In the genomic region with DNA sequence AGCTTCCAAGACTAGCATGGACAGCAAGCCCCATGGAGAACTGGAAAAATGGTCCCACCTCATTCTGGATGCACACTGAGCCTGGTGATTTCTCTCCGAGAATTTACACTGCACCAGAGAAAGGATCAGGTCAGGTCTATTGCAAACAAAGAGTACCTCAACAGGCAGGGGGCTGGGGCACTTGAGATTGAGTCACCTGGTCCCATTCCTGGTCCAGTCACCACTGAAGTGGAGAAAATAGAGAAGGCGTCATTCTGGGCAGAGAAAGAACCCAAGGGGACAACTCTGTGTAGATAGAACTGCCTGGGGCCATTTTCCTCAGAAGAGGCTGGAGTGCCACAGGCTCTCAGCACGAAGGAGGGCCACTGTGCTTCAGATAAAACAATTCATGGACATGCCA, we compare ENCODE assay signal across 1 cellular context.
TF ChIP-seq lines count a peak whose summit lies in the region.

No MANE protein-coding gene starts in this region.

TF ChIP-seq in HepG2, 621 proteins besides CTCF, POLR2A, EP300 and RAD21:
- no peak for TF ChIP-seq HNRNPL (IDR thresholded peaks at IDR 0.05; ENCODE audit: low read depth, low read length)
- no peak for TF ChIP-seq ZNF329 (CRISPR knock-in tag; IDR thresholded peaks at IDR 0.05; ENCODE audit: low read depth)
- TF ChIP-seq HNRNPH1 (optimal IDR thresholded peaks at IDR 0.05; ENCODE audit: low read depth, low read length): no peak
- TF ChIP-seq, protein P1, sequence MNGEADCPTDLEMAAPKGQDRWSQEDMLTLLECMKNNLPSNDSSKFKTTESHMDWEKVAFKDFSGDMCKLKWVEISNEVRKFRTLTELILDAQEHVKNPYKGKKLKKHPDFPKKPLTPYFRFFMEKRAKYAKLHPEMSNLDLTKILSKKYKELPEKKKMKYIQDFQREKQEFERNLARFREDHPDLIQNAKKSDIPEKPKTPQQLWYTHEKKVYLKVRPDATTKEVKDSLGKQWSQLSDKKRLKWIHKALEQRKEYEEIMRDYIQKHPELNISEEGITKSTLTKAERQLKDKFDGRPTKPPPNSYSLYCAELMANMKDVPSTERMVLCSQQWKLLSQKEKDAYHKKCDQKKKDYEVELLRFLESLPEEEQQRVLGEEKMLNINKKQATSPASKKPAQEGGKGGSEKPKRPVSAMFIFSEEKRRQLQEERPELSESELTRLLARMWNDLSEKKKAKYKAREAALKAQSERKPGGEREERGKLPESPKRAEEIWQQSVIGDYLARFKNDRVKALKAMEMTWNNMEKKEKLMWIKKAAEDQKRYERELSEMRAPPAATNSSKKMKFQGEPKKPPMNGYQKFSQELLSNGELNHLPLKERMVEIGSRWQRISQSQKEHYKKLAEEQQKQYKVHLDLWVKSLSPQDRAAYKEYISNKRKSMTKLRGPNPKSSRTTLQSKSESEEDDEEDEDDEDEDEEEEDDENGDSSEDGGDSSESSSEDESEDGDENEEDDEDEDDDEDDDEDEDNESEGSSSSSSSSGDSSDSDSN (CRISPR knock-in tag; IDR thresholded peaks at IDR 0.05): no peak
- TF ChIP-seq, protein P2, sequence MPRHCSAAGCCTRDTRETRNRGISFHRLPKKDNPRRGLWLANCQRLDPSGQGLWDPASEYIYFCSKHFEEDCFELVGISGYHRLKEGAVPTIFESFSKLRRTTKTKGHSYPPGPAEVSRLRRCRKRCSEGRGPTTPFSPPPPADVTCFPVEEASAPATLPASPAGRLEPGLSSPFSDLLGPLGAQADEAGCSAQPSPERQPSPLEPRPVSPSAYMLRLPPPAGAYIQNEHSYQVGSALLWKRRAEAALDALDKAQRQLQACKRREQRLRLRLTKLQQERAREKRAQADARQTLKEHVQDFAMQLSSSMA (CRISPR knock-in tag; IDR thresholded peaks at IDR 0.05): no peak
- no peak for TF ChIP-seq ZBTB40 (IDR thresholded peaks at IDR 0.05)
- TF ChIP-seq ZBTB40 (CRISPR knock-in tag; IDR thresholded peaks at IDR 0.05): no peak
- no peak for TF ChIP-seq ADNP (CRISPR knock-in tag; IDR thresholded peaks at IDR 0.05)
- TF ChIP-seq MED8 (CRISPR knock-in tag; IDR thresholded peaks at IDR 0.05; ENCODE audit: insufficient replicate concordance): no peak
- no peak for TF ChIP-seq SIN3B (IDR thresholded peaks at IDR 0.05; ENCODE audit: low read length)
- no peak for TF ChIP-seq PCBP1 (IDR thresholded peaks at IDR 0.05; ENCODE audit: borderline replicate concordance, low read depth, low read length)
- TF ChIP-seq GPN1 (CRISPR knock-in tag; IDR thresholded peaks at IDR 0.05; ENCODE audit: borderline replicate concordance): no peak
- no peak for TF ChIP-seq NFE2L2 (IDR thresholded peaks at IDR 0.05; ENCODE audit: low read length)
- TF ChIP-seq, protein P3, sequence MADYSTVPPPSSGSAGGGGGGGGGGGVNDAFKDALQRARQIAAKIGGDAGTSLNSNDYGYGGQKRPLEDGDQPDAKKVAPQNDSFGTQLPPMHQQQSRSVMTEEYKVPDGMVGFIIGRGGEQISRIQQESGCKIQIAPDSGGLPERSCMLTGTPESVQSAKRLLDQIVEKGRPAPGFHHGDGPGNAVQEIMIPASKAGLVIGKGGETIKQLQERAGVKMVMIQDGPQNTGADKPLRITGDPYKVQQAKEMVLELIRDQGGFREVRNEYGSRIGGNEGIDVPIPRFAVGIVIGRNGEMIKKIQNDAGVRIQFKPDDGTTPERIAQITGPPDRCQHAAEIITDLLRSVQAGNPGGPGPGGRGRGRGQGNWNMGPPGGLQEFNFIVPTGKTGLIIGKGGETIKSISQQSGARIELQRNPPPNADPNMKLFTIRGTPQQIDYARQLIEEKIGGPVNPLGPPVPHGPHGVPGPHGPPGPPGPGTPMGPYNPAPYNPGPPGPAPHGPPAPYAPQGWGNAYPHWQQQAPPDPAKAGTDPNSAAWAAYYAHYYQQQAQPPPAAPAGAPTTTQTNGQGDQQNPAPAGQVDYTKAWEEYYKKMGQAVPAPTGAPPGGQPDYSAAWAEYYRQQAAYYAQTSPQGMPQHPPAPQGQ (CRISPR knock-in tag; IDR thresholded peaks at IDR 0.05; ENCODE audit: borderline replicate concordance): no peak
- no peak for TF ChIP-seq ZSCAN29 (CRISPR knock-in tag; conservative IDR thresholded peaks at IDR 0.05)
- TF ChIP-seq, protein P4, sequence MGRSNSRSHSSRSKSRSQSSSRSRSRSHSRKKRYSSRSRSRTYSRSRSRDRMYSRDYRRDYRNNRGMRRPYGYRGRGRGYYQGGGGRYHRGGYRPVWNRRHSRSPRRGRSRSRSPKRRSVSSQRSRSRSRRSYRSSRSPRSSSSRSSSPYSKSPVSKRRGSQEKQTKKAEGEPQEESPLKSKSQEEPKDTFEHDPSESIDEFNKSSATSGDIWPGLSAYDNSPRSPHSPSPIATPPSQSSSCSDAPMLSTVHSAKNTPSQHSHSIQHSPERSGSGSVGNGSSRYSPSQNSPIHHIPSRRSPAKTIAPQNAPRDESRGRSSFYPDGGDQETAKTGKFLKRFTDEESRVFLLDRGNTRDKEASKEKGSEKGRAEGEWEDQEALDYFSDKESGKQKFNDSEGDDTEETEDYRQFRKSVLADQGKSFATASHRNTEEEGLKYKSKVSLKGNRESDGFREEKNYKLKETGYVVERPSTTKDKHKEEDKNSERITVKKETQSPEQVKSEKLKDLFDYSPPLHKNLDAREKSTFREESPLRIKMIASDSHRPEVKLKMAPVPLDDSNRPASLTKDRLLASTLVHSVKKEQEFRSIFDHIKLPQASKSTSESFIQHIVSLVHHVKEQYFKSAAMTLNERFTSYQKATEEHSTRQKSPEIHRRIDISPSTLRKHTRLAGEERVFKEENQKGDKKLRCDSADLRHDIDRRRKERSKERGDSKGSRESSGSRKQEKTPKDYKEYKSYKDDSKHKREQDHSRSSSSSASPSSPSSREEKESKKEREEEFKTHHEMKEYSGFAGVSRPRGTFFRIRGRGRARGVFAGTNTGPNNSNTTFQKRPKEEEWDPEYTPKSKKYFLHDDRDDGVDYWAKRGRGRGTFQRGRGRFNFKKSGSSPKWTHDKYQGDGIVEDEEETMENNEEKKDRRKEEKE (IDR thresholded peaks at IDR 0.05): no peak
- no peak for TF ChIP-seq ZNF563 (CRISPR knock-in tag; IDR thresholded peaks at IDR 0.05)
- TF ChIP-seq, protein P5, sequence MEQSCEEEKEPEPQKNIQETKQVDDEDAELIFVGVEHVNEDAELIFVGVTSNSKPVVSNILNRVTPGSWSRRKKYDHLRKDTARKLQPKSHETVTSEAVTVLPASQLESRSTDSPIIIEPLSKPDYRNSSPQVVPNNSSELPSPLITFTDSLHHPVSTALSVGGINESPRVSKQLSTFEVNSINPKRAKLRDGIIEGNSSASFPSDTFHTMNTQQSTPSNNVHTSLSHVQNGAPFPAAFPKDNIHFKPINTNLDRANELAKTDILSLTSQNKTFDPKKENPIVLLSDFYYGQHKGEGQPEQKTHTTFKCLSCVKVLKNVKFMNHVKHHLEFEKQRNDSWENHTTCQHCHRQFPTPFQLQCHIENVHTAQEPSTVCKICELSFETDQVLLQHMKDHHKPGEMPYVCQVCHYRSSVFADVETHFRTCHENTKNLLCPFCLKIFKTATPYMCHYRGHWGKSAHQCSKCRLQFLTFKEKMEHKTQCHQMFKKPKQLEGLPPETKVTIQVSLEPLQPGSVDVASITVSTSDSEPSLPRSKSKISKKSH (CRISPR knock-in tag; IDR thresholded peaks at IDR 0.05; ENCODE audit: borderline replicate concordance): no peak
- TF ChIP-seq ARID2 (CRISPR knock-in tag; IDR thresholded peaks at IDR 0.05; ENCODE audit: borderline replicate concordance): no peak
- TF ChIP-seq ZKSCAN8 (CRISPR knock-in tag; IDR thresholded peaks at IDR 0.05; ENCODE audit: borderline replicate concordance): no peak
- TF ChIP-seq, protein P6, sequence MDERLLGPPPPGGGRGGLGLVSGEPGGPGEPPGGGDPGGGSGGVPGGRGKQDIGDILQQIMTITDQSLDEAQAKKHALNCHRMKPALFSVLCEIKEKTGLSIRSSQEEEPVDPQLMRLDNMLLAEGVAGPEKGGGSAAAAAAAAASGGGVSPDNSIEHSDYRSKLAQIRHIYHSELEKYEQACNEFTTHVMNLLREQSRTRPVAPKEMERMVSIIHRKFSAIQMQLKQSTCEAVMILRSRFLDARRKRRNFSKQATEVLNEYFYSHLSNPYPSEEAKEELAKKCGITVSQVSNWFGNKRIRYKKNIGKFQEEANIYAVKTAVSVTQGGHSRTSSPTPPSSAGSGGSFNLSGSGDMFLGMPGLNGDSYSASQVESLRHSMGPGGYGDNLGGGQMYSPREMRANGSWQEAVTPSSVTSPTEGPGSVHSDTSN (CRISPR knock-in tag; IDR thresholded peaks at IDR 0.05): no peak
TF ChIP-seq in HepG2: peak in this region for 0.
